In genomic region chr17:9924735-9925191, GRCh38 we compare ENCODE assay signal across 8 cellular contexts. TPM values are rescaled to one million over a fixed set of nuclear protein-coding genes. Genes with fewer than 3 reads are reported as not detected.
DNase-seq lines count a peak whose midpoint lies in the region; ATAC-seq, FAIRE-seq and TF ChIP-seq lines count a peak whose summit lies in the region.

No MANE protein-coding gene starts in this region.

- no peak overlapping the region for H4K91ac ChIP-seq in mesenchymal stem cell (ENCODE audit: low read length)

- H3K27ac Mint-ChIP-seq in Caco-2 (ENCODE audit: unreplicated experiment) = no peak overlapping the region

- no peaks in the 10 kb centered on the region for H3K36me3 ChIP-seq in Caco-2 (ENCODE audit: control insufficient read depth, insufficient read depth, low read length)
- peaks cover 7 to 50% of the 10 kb centered on the region in 2 experiments for H3K36me3 ChIP-seq in mesenchymal stem cell (ENCODE audit: control insufficient read depth in 1 of 2, insufficient read depth in 2 of 2, low read depth in 1 of 2, low read length in 2 of 2)

- no peaks in the 10 kb centered on the region for H3K27me3 ChIP-seq in Caco-2 (replicated peaks; ENCODE audit: control insufficient read depth, insufficient read depth, low read length)
- H3K27me3 ChIP-seq in mesenchymal stem cell (ENCODE audit: control insufficient read depth in 1 of 2, insufficient read depth in 1 of 2, low read length in 2 of 2) = no peaks in the 10 kb centered on the region

- H4K8ac ChIP-seq in mesenchymal stem cell (ENCODE audit: low read length) = no peak overlapping the region

- no peaks in the 10 kb centered on the region for H3K27me3 Mint-ChIP-seq in Caco-2 (ENCODE audit: insufficient read depth, unreplicated experiment)

- H3K9me3 ChIP-seq in Caco-2 (no peaks in the 10 kb centered on the region), mesenchymal stem cell (ENCODE audit: control insufficient read depth, low read length) (no peaks in the 10 kb centered on the region)

- no peak overlapping the region for H3K4me2 ChIP-seq in mesenchymal stem cell (ENCODE audit: low read length, poor library complexity, severe bottlenecking)

- H3K4me3 ChIP-seq in Caco-2 (ENCODE audit: low read depth, low read length) = no peak overlapping the region
- H3K4me3 ChIP-seq in mesenchymal stem cell (ENCODE audit: insufficient read depth in 1 of 2, low read depth in 1 of 2, low read length in 2 of 2) = no peak overlapping the region

- H3K36me3 Mint-ChIP-seq in Caco-2 (ENCODE audit: insufficient read depth, unreplicated experiment) = no peaks in the 10 kb centered on the region

- H2BK15ac ChIP-seq in mesenchymal stem cell (ENCODE audit: low read depth, poor library complexity, severe bottlenecking) = no peak overlapping the region

- H3K79me1 ChIP-seq in mesenchymal stem cell (replicated peaks; ENCODE audit: low read length, poor library complexity, severe bottlenecking) = no peaks in the 10 kb centered on the region

- FAIRE-seq in endometrium (lab: Jason Lieb, UNC) = peak; percentile 68

- H3K9ac ChIP-seq in mesenchymal stem cell (ENCODE audit: low read length) = peak overlapping the region; percentile 58

- CTCF ChIA-PET in Caco-2 (lab: Charles Lee) = interaction anchor here (0.6 to 1.2 kb wide), 4 partner anchors 33 to 84 kb away, joined by 3 to 6 read pairs (median 5); no protein-coding TSS in a partner anchor

- POLR2A ChIA-PET in Caco-2 (lab: Charles Lee) = no interaction called here

- intact Hi-C loops in Caco-2 (cut with micrococcal nuclease; ENCODE audit: unreplicated experiment) = loop anchor here (1.0 to 10.0 kb wide), 2 partner anchors 35 to 690 kb away; no protein-coding TSS in a partner anchor

- peak; percentile 43 to 49 for TF ChIP-seq CTCF in Caco-2 (IDR thresholded peaks at IDR 0.05; ENCODE audit: insufficient read depth in 1 of 2, low read depth in 1 of 2, low read length in 1 of 2, severe bottlenecking in 1 of 2, unreplicated experiment in 1 of 2)

- H3K23ac ChIP-seq in mesenchymal stem cell (ENCODE audit: low read length in 2 of 2) = no peak overlapping the region

- no peaks in the 10 kb centered on the region for H3K9me3 Mint-ChIP-seq in Caco-2 (ENCODE audit: unreplicated experiment)

- H3K4ac ChIP-seq in mesenchymal stem cell (ENCODE audit: low read depth in 1 of 2, low read length in 2 of 2) = no peak overlapping the region

- H2AFZ ChIP-seq in mesenchymal stem cell (ENCODE audit: low read depth, low read length) = no peak overlapping the region

- H2AK5ac ChIP-seq in mesenchymal stem cell (ENCODE audit: low read length, severe bottlenecking) = no peak overlapping the region

- H2BK5ac ChIP-seq in mesenchymal stem cell (ENCODE audit: low read depth, low read length, poor library complexity, severe bottlenecking) = no peak overlapping the region

- peak; percentile 45 for ATAC-seq in GM19463 (IDR thresholded peaks at IDR 0.05; ENCODE audit: unreplicated experiment)
- peak; percentile 90 for ATAC-seq in SK-N-SH treated with all-trans-retinoic acid at 6 μM for 48 hours
- ATAC-seq in GM19035 (IDR thresholded peaks at IDR 0.05; ENCODE audit: unreplicated experiment) = no peak

- H3K4me1 ChIP-seq in Caco-2 (no peaks in the 10 kb centered on the region), mesenchymal stem cell (ENCODE audit: control insufficient read depth, insufficient read depth, low read depth, low read length) (peaks cover 3% of the 10 kb centered on the region)

- BruUV-seq in Caco-2 (replicated peaks; lab: Mats Ljungman, UMichigan) = no TSS peak

- H3K4me1 Mint-ChIP-seq in Caco-2 (ENCODE audit: low read depth, unreplicated experiment) = no peaks in the 10 kb centered on the region

- H3K18ac ChIP-seq in mesenchymal stem cell (ENCODE audit: low read depth in 1 of 2, low read length in 2 of 2) = no peak overlapping the region

- no peak overlapping the region for H2BK12ac ChIP-seq in mesenchymal stem cell (ENCODE audit: low read length in 2 of 2)

- H3K4me3 Mint-ChIP-seq in Caco-2 (ENCODE audit: unreplicated experiment) = no peak overlapping the region

- H3K27ac ChIP-seq in mesenchymal stem cell (ENCODE audit: low read length, poor library complexity, severe bottlenecking) = no peak overlapping the region

- no peak overlapping the region for H3K14ac ChIP-seq in mesenchymal stem cell (ENCODE audit: low read length in 2 of 2)

- 27% methylated on average over 6 of the region's 6 CpGs for WGBS in mesenchymal stem cell

- DNase-seq in Caco-2 = peak; percentile 33 to 50
- peak; percentile 68 for DNase-seq in MV-4-11 (lab: John Stamatoyannopoulos, UW)
- DNase-seq in mesenchymal stem cell = peak; percentile 84
- DNase-seq in occipital lobe (lab: John Stamatoyannopoulos, UW) = no peak

- H2BK120ac ChIP-seq in mesenchymal stem cell (ENCODE audit: low read depth, low read length) = no peak overlapping the region

TF ChIP-seq in SK-N-SH treated with all-trans-retinoic acid at 6 μM for 48 hours, 23 proteins besides CTCF, POLR2A, EP300 and RAD21:
- no peak for TF ChIP-seq ZFP3 (CRISPR knock-in tag; IDR thresholded peaks at IDR 0.05)
- TF ChIP-seq CSDC2 (CRISPR knock-in tag; IDR thresholded peaks at IDR 0.05) = no peak
- TF ChIP-seq CSRNP3 (CRISPR knock-in tag; IDR thresholded peaks at IDR 0.05) = no peak
- TF ChIP-seq ESRRG (CRISPR knock-in tag; IDR thresholded peaks at IDR 0.05) = no peak
- TF ChIP-seq ZNF70 (CRISPR knock-in tag; IDR thresholded peaks at IDR 0.05) = no peak
- TF ChIP-seq ZNF565 (CRISPR knock-in tag; conservative IDR thresholded peaks at IDR 0.05; ENCODE audit: low read depth) = no peak
- no peak for TF ChIP-seq ISL1 (CRISPR knock-in tag; IDR thresholded peaks at IDR 0.05)
- TF ChIP-seq BACH2 (CRISPR knock-in tag; IDR thresholded peaks at IDR 0.05; ENCODE audit: borderline replicate concordance) = no peak
- no peak for TF ChIP-seq OSR1 (CRISPR knock-in tag; IDR thresholded peaks at IDR 0.05)

RNA-seq across cellular contexts. Expression of gene RCVRN, which starts 19.7 kb away (rescaled TPM):
- total RNA-seq in Caco-2 (2022) = not detected in 2 replicates
- 1.4 TPM for polyA plus RNA-seq in mesenchymal stem cell (2013, experiment 1 of 2)
- 1.4 TPM for polyA plus RNA-seq in mesenchymal stem cell (2013, experiment 2 of 2)
- 0.16 TPM for total RNA-seq in occipital lobe
